In genomic region chr12:66002812-66003211, GRCh38 we compare ENCODE assay signal across 20 cellular contexts.
DNase-seq lines count a peak whose midpoint lies in the region; ATAC-seq, FAIRE-seq and TF ChIP-seq lines count a peak whose summit lies in the region.
"Had no signal": no experiment of that assay in that cellular context is flagged by ENCODE, and none has a peak within 500 bp of the region (broad histone marks: within the 10 kb centered on the region; RNA-seq: fewer than 3 reads in every experiment).

No MANE protein-coding gene starts in this region.

- WGBS in IMR-90 (ENCODE audit: extremely low coverage in 2 of 2, insufficient read length in 1 of 2), 2 experiments = no CpG with 5 or more reads among the region's 3 CpGs

- H3K36me3 ChIP-seq in IMR-90 (ENCODE audit: control insufficient read depth, insufficient read depth, low read length) (no peaks in the 10 kb centered on the region), astrocyte (ENCODE audit: insufficient read depth, low read length) (no peaks in the 10 kb centered on the region)
- H3K36me3 ChIP-seq: BLaER1 treated with 17β-estradiol and CSF1 and Interleukin-3, amounts not matched to agents 10 nM and 100 nM; SJCRH30 had no signal

- no peak overlapping the region for H2BK15ac ChIP-seq in IMR-90 (ENCODE audit: low read depth, low read length)

- no peak overlapping the region for H3K27ac Mint-ChIP-seq in astrocyte (ENCODE audit: unreplicated experiment)
- H3K27ac Mint-ChIP-seq: CD8-positive, alpha-beta memory T cell; H9 had no signal

- no peaks in the 10 kb centered on the region for H3K79me2 ChIP-seq in astrocyte (ENCODE audit: insufficient read depth, low read length)

- DNase-seq in IMR-90 (peak; percentile 20), astrocyte (ENCODE audit: low read depth) (no peak), iris pigment epithelial cell (ENCODE audit: low read depth) (peak; percentile 53), COLO668 (lab: John Stamatoyannopoulos, UW; ENCODE audit: unreplicated experiment) (no peak), GM12891 (ENCODE audit: insufficient read length, low spot score) (no peak)
- DNase-seq: CD8-positive, alpha-beta memory T cell; DMS79; H9; Kasumi-1; MM.1S; NCI-H1092 treated with DMSO at 0.1 percent for 48 hours; NCI-H1694; NCI-H2107; NCI-H2227 treated with DMSO at 0.1 percent for 48 hours; NCI-H524; SJCRH30 had no signal

- H3K4me3 Mint-ChIP-seq in astrocyte (ENCODE audit: unreplicated experiment) = no peak overlapping the region
- H3K4me3 Mint-ChIP-seq: CD8-positive, alpha-beta memory T cell; H9 had no signal

- CTCF ChIA-PET in IMR-90 (lab: Yijun Ruan, JAX) = interaction anchor here (1.6 kb wide), 1 partner anchor 10 kb away, joined by 4 read pairs; no protein-coding TSS in a partner anchor

- no peak overlapping the region for H2BK5ac ChIP-seq in IMR-90 (ENCODE audit: low read depth, low read length, poor library complexity, severe bottlenecking)

- H2AK9ac ChIP-seq in IMR-90 (replicated peaks; ENCODE audit: low read depth, low read length, poor library complexity) = no peak overlapping the region

- H3K56ac ChIP-seq in IMR-90 (ENCODE audit: extremely low read depth, insufficient read depth, low read length) = no peak overlapping the region

- intact Hi-C loops in IMR-90 (cut with micrococcal nuclease) = no loop called here

- dilution Hi-C loops in IMR-90 (cut with HindIII; ENCODE audit: low sequenced_read_pairs, unreplicated experiment) = no loop called here

- H3K27ac ChIP-seq in IMR-90 (ENCODE audit: insufficient read depth, low read length) = no peak overlapping the region
- no peak overlapping the region for H3K27ac ChIP-seq in astrocyte (ENCODE audit: low read depth, low read length)
- H3K27ac ChIP-seq: BLaER1 treated with 17β-estradiol and CSF1 and Interleukin-3, amounts not matched to agents 10 nM and 100 nM; SJCRH30 had no signal

- peaks cover 4% of the 10 kb centered on the region; the same call in 1 of the 2 replicates for H3K27me3 ChIP-seq in IMR-90 (ENCODE audit: control insufficient read depth, insufficient read depth, low read length)
- H3K27me3 ChIP-seq in astrocyte (ENCODE audit: insufficient read depth, low read length) = peaks cover 3% of the 10 kb centered on the region
- H3K27me3 ChIP-seq: BLaER1 treated with 17β-estradiol and CSF1 and Interleukin-3, amounts not matched to agents 10 nM and 100 nM; SJCRH30 had no signal

- POLR2A ChIA-PET in IMR-90 (lab: Charles Lee; ENCODE audit: unreplicated experiment) = no interaction called here

- peaks cover 26% of the 10 kb centered on the region for H3K4me1 Mint-ChIP-seq in astrocyte (ENCODE audit: low read depth, unreplicated experiment)
- H3K4me1 Mint-ChIP-seq: CD8-positive, alpha-beta memory T cell; H9 had no signal

- H3K9me3 ChIP-seq in IMR-90 (ENCODE audit: control insufficient read depth, insufficient read depth, low read length) (no peaks in the 10 kb centered on the region), astrocyte (ENCODE audit: insufficient read depth, low read depth, low read length) (no peaks in the 10 kb centered on the region)
- H3K9me3 ChIP-seq: BLaER1 treated with 17β-estradiol and CSF1 and Interleukin-3, amounts not matched to agents 10 nM and 100 nM; SJCRH30 had no signal

- FAIRE-seq in astrocyte (lab: Jason Lieb, UNC) = no peak
- FAIRE-seq in GM12891 (lab: Jason Lieb, UNC) = no peak

- no peak overlapping the region for H4K5ac ChIP-seq in IMR-90 (ENCODE audit: low read depth, low read length)

- H3K4me2 ChIP-seq in IMR-90 (ENCODE audit: low read depth, low read length) = no peak overlapping the region
- H3K4me2 ChIP-seq in astrocyte (ENCODE audit: low read length) = peak overlapping the region; percentile 23
- H3K4me2 ChIP-seq: BLaER1 treated with 17β-estradiol and CSF1 and Interleukin-3, amounts not matched to agents 10 nM and 100 nM had no signal

- no peaks in the 10 kb centered on the region for H3K9me1 ChIP-seq in IMR-90 (ENCODE audit: insufficient read depth, low read length)

- H4K91ac ChIP-seq in IMR-90 (ENCODE audit: insufficient read depth, low read depth, low read length) = no peak overlapping the region

- H3K23ac ChIP-seq in IMR-90 (ENCODE audit: low read depth, low read length) = no peak overlapping the region

- H2AK5ac ChIP-seq in IMR-90 (ENCODE audit: low read depth, low read length) = no peak overlapping the region

- H3K9me3 Mint-ChIP-seq in astrocyte (ENCODE audit: unreplicated experiment) = no peaks in the 10 kb centered on the region
- H3K9me3 Mint-ChIP-seq: H9 had no signal

- H4K8ac ChIP-seq in IMR-90 (ENCODE audit: low read depth in 2 of 2, low read length in 2 of 2) = no peak overlapping the region

- no peak overlapping the region for H2AFZ ChIP-seq in IMR-90 (replicated peaks; ENCODE audit: low read length, poor library complexity)
- H2AFZ ChIP-seq in astrocyte (ENCODE audit: low read depth, low read length) = no peak overlapping the region

- no peak for TF ChIP-seq POLR2A in IMR-90 (IDR thresholded peaks at IDR 0.05; ENCODE audit: low read depth, low read length)
- TF ChIP-seq POLR2A in GM12891 (IDR thresholded peaks at IDR 0.05; ENCODE audit: low read depth, low read length) = no peak

- H2BK120ac ChIP-seq in IMR-90 (ENCODE audit: low read depth, low read length) = no peak overlapping the region

- no peak overlapping the region for H3K18ac ChIP-seq in IMR-90 (ENCODE audit: low read depth, low read length)

- BruUV-seq in IMR-90 (replicated peaks; lab: Mats Ljungman, UMichigan) = no TSS peak

- H3K4me3 ChIP-seq in IMR-90 (ENCODE audit: insufficient read depth, low read depth, low read length) (no peak overlapping the region), astrocyte (ENCODE audit: insufficient read depth, low read depth, low read length) (no peak overlapping the region)
- H3K4me3 ChIP-seq: BLaER1 treated with 17β-estradiol and CSF1 and Interleukin-3, amounts not matched to agents 10 nM and 100 nM; SJCRH30 had no signal

- H3K4ac ChIP-seq in IMR-90 (ENCODE audit: low read depth, low read length) = no peak overlapping the region

- ATAC-seq in IMR-90 (ENCODE audit: low read depth) (0 out of 2 replicates have a peak, but pooled peaks have one; percentile 32), GM21515 (IDR thresholded peaks at IDR 0.05; ENCODE audit: unreplicated experiment) (no peak), HG02610 (IDR thresholded peaks at IDR 0.05; ENCODE audit: unreplicated experiment) (no peak)
- ATAC-seq: Panc1 had no signal

- H3K27me3 Mint-ChIP-seq in astrocyte (ENCODE audit: low read depth, unreplicated experiment) = no peaks in the 10 kb centered on the region

- peaks cover 3% of the 10 kb centered on the region for H3K36me3 Mint-ChIP-seq in astrocyte (ENCODE audit: low read depth, unreplicated experiment)
- H3K36me3 Mint-ChIP-seq: CD8-positive, alpha-beta memory T cell had no signal

- no peak for TF ChIP-seq CTCF in IMR-90 (conservative IDR thresholded peaks at IDR 0.05; ENCODE audit: low read depth, low read length)
- no peak for TF ChIP-seq CTCF in astrocyte (IDR thresholded peaks at IDR 0.05; ENCODE audit: insufficient read depth, low read depth, low read length)

- no peaks in the 10 kb centered on the region for H3K79me1 ChIP-seq in IMR-90 (ENCODE audit: low read depth in 1 of 2, low read length in 2 of 2)

- no peak overlapping the region for H3K14ac ChIP-seq in IMR-90 (replicated peaks; ENCODE audit: low read depth, low read length)

- H4K20me1 ChIP-seq in IMR-90 (ENCODE audit: insufficient read depth, low read length) (no peaks in the 10 kb centered on the region), astrocyte (ENCODE audit: insufficient read depth, low read length) (no peaks in the 10 kb centered on the region)
- H4K20me1 ChIP-seq: BLaER1 treated with 17β-estradiol and CSF1 and Interleukin-3, amounts not matched to agents 10 nM and 100 nM had no signal

- peaks cover 4% of the 10 kb centered on the region for H3K4me1 ChIP-seq in IMR-90 (ENCODE audit: control insufficient read depth, insufficient read depth, low read length)
- H3K4me1 ChIP-seq in astrocyte (ENCODE audit: insufficient read depth, low read length) = peaks cover 11% of the 10 kb centered on the region

- H2BK20ac ChIP-seq in IMR-90 (ENCODE audit: low read depth, low read length) = no peak overlapping the region

- no peak for TF ChIP-seq RAD21 in IMR-90 (IDR thresholded peaks at IDR 0.05; ENCODE audit: low read length)

- H3K9ac ChIP-seq in IMR-90 (ENCODE audit: low read depth, low read length) = no peak overlapping the region
- no peak overlapping the region for H3K9ac ChIP-seq in astrocyte (ENCODE audit: low read length)
- H3K9ac ChIP-seq: BLaER1 treated with 17β-estradiol and CSF1 and Interleukin-3, amounts not matched to agents 10 nM and 100 nM had no signal

- in situ Hi-C loops in IMR-90 (cut with MboI; ENCODE audit: low sequenced_read_pairs) = loop anchor here (25.0 kb wide), 1 partner anchor 1116 kb away; no protein-coding TSS in a partner anchor

TF ChIP-seq in IMR-90, 13 proteins besides CTCF, POLR2A, EP300 and RAD21 (continues in another document):
- TF ChIP-seq MAFK (IDR thresholded peaks at IDR 0.05; ENCODE audit: low read depth, low read length) (no peak), ELK1 (IDR thresholded peaks at IDR 0.05; ENCODE audit: borderline replicate concordance, low read depth, low read length) (no peak), CEBPB (IDR thresholded peaks at IDR 0.05; ENCODE audit: low read depth, low read length) (no peak), MXI1 (IDR thresholded peaks at IDR 0.05; ENCODE audit: borderline replicate concordance, low read depth, low read length) (no peak)

TF ChIP-seq in GM12891, 5 proteins besides CTCF, POLR2A, EP300 and RAD21:
- TF ChIP-seq PAX5 (IDR thresholded peaks at IDR 0.05; ENCODE audit: insufficient read depth, low read length, severe bottlenecking) = no peak
- no peak for TF ChIP-seq POLR2AphosphoS5 (IDR thresholded peaks at IDR 0.05; ENCODE audit: low read depth, low read length)
- TF ChIP-seq SPI1 (IDR thresholded peaks at IDR 0.05; ENCODE audit: low read depth, low read length) = no peak
- no peak for TF ChIP-seq TAF1 (IDR thresholded peaks at IDR 0.05; ENCODE audit: low read depth, low read length)
- no peak for TF ChIP-seq POU2F2 (IDR thresholded peaks at IDR 0.05; ENCODE audit: low read depth, low read length)

Comparison
In these comparisons a context has a peak if more than half of its experiments do, and no peak if none do; other contexts are left out.
1. DNase-seq: peak in IMR-90 (single experiment) and iris pigment epithelial cell (single experiment); none in astrocyte (single experiment), COLO668 (single experiment) and GM12891 (single experiment).